1 cellular context compared by ENCODE assay signal in the genomic region with DNA sequence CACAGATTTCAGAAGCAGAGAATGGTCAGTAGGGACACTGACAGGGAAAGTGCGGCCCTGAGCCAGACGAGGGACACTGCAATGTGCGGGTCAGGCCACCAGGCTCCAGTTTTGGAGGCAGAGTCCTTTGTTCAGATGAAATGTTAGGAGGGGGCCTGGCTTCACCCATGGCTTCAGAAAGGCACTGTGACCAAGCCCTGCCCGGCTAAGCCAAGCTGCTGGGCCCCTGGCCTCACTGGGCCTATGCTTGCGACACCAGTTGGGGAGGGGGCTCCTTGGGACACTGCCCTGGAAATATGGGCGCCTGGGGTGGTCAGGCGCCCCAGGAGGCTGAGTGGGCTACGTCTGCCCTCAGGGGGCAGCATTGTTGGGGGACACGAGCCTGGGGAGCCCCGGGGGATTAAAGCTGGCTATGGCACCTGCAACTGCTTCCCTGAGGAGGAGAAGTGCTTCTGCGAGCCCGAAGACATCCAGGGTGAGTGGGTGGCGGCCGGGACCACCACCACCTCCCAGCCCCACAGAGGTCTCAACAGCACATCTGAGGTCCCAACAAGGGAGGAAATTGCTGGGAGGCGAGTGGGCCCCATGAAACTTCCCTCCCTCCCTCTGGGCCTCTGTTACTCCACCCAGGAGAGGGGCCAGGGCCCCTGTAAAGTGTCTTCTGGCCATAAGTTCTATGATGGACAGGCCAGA.
TF ChIP-seq lines count a peak whose summit lies in the region.

No MANE protein-coding gene starts in this region.

TF ChIP-seq in H1, 55 proteins besides CTCF, POLR2A, EP300 and RAD21:
- TF ChIP-seq ATF2 (IDR thresholded peaks at IDR 0.05; ENCODE audit: low read length) (no peak), NANOG (IDR thresholded peaks at IDR 0.05; ENCODE audit: insufficient read depth, low read depth, low read length, poor library complexity, severe bottlenecking) (no peak), BRCA1 (IDR thresholded peaks at IDR 0.05; ENCODE audit: low read depth, low read length) (no peak), EZH2 (IDR thresholded peaks at IDR 0.05; ENCODE audit: low read depth, low read length, severe bottlenecking) (no peak), RFX5 (IDR thresholded peaks at IDR 0.05; ENCODE audit: borderline replicate concordance, low read depth, low read length) (no peak), KDM4A (IDR thresholded peaks at IDR 0.05; ENCODE audit: low read depth, low read length, severe bottlenecking) (no peak), SIX5 (IDR thresholded peaks at IDR 0.05; ENCODE audit: low read depth, low read length) (no peak)
- TF ChIP-seq, protein P1, sequence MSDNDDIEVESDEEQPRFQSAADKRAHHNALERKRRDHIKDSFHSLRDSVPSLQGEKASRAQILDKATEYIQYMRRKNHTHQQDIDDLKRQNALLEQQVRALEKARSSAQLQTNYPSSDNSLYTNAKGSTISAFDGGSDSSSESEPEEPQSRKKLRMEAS (IDR thresholded peaks at IDR 0.05) = no peak
TF ChIP-seq in H1: peak in this region for 0.
